Comparison of ENCODE assay signal across 1 cellular context in the genomic region with DNA sequence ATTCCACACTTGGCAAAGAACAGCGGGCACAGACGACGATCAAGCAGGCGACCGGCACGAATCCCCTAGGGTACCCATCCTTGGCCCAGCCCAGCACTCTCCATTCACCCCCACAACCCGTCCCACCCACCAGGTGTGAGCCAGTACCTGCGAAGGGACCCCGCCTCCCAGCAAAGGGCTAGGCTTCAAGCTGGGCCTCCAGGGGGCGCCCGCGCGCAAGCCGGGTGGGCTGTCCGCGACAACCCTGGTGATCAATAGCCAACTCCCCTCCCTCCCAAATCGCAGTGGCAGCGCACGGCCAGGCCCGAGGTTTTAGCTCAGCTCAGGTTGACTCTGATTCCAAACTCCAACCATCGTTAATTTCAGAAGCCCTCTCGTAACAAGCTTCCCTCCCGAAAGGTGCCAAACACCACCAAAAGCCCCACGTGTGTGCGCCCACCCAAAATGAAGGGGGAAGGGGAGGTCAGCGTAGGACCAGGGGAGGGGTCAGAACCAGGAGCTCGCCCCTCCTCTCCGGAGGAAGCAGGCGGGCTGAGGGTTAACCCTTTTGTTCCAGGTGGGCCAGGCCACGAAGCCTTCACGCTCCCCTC.
TF ChIP-seq lines count a peak whose summit lies in the region.

No MANE protein-coding gene starts in this region.

TF ChIP-seq in HepG2, 621 proteins besides CTCF, POLR2A, EP300 and RAD21 (continued from another document and continues in another):
- TF ChIP-seq RELA (CRISPR knock-in tag; IDR thresholded peaks at IDR 0.05) = no peak
- TF ChIP-seq SNAI1 (CRISPR knock-in tag; IDR thresholded peaks at IDR 0.05; ENCODE audit: borderline replicate concordance) = no peak
- peak; percentile 86; the same call in 1 of the 2 replicates for TF ChIP-seq NFKBIZ (CRISPR knock-in tag; IDR thresholded peaks at IDR 0.05)
- TF ChIP-seq ZNF264 (CRISPR knock-in tag; IDR thresholded peaks at IDR 0.05) = 0 out of 2 replicates have a peak, but pooled peaks have one; percentile 49
- TF ChIP-seq, protein P1, sequence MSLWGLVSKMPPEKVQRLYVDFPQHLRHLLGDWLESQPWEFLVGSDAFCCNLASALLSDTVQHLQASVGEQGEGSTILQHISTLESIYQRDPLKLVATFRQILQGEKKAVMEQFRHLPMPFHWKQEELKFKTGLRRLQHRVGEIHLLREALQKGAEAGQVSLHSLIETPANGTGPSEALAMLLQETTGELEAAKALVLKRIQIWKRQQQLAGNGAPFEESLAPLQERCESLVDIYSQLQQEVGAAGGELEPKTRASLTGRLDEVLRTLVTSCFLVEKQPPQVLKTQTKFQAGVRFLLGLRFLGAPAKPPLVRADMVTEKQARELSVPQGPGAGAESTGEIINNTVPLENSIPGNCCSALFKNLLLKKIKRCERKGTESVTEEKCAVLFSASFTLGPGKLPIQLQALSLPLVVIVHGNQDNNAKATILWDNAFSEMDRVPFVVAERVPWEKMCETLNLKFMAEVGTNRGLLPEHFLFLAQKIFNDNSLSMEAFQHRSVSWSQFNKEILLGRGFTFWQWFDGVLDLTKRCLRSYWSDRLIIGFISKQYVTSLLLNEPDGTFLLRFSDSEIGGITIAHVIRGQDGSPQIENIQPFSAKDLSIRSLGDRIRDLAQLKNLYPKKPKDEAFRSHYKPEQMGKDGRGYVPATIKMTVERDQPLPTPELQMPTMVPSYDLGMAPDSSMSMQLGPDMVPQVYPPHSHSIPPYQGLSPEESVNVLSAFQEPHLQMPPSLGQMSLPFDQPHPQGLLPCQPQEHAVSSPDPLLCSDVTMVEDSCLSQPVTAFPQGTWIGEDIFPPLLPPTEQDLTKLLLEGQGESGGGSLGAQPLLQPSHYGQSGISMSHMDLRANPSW (CRISPR knock-in tag; IDR thresholded peaks at IDR 0.05; ENCODE audit: borderline replicate concordance) = peak; percentile 65; the same call in 1 of the 2 replicates
- TF ChIP-seq, protein P2, sequence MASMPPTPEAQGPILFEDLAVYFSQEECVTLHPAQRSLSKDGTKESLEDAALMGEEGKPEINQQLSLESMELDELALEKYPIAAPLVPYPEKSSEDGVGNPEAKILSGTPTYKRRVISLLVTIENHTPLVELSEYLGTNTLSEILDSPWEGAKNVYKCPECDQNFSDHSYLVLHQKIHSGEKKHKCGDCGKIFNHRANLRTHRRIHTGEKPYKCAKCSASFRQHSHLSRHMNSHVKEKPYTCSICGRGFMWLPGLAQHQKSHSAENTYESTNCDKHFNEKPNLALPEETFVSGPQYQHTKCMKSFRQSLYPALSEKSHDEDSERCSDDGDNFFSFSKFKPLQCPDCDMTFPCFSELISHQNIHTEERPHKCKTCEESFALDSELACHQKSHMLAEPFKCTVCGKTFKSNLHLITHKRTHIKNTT (CRISPR knock-in tag; IDR thresholded peaks at IDR 0.05) = no peak
- TF ChIP-seq KLF6 (CRISPR knock-in tag; IDR thresholded peaks at IDR 0.05) = peak; percentile 67; the same call in 1 of the 2 replicates
- peak; percentile 85; the same call in 1 of the 2 replicates for TF ChIP-seq ZNF776 (CRISPR knock-in tag; IDR thresholded peaks at IDR 0.05)
- TF ChIP-seq, protein P3, sequence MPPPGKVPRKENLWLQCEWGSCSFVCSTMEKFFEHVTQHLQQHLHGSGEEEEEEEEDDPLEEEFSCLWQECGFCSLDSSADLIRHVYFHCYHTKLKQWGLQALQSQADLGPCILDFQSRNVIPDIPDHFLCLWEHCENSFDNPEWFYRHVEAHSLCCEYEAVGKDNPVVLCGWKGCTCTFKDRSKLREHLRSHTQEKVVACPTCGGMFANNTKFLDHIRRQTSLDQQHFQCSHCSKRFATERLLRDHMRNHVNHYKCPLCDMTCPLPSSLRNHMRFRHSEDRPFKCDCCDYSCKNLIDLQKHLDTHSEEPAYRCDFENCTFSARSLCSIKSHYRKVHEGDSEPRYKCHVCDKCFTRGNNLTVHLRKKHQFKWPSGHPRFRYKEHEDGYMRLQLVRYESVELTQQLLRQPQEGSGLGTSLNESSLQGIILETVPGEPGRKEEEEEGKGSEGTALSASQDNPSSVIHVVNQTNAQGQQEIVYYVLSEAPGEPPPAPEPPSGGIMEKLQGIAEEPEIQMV (CRISPR knock-in tag; IDR thresholded peaks at IDR 0.05; ENCODE audit: low read depth) = peak; percentile 64; the same call in 1 of the 2 replicates
- TF ChIP-seq FOXA3 (CRISPR knock-in tag; IDR thresholded peaks at IDR 0.05) = peak; percentile 68; the same call in 1 of the 2 replicates
- TF ChIP-seq AHR (CRISPR knock-in tag; IDR thresholded peaks at IDR 0.05) = peak; percentile 74; the same call in 1 of the 2 replicates
- no peak for TF ChIP-seq TCF12 (IDR thresholded peaks at IDR 0.05)
- TF ChIP-seq TCF12 (CRISPR knock-in tag; IDR thresholded peaks at IDR 0.05) = peak; percentile 63; the same call in 1 of the 2 replicates
- no peak for TF ChIP-seq ZNF841 (CRISPR knock-in tag; IDR thresholded peaks at IDR 0.05; ENCODE audit: borderline replicate concordance)
- peak; percentile 85 for TF ChIP-seq ZIK1 (CRISPR knock-in tag; IDR thresholded peaks at IDR 0.05; ENCODE audit: borderline replicate concordance, low read depth)
- peak; percentile 58; the same call in 1 of the 2 replicates for TF ChIP-seq HDAC2 (CRISPR knock-in tag; IDR thresholded peaks at IDR 0.05)
- TF ChIP-seq SOX5 (CRISPR knock-in tag; IDR thresholded peaks at IDR 0.05; ENCODE audit: borderline replicate concordance) = 0 out of 2 replicates have a peak, but pooled peaks have one; percentile 35
- peak; percentile 90 for TF ChIP-seq PTBP1 (IDR thresholded peaks at IDR 0.05; ENCODE audit: low read depth, low read length, poor library complexity, severe bottlenecking)
- TF ChIP-seq, protein P4, sequence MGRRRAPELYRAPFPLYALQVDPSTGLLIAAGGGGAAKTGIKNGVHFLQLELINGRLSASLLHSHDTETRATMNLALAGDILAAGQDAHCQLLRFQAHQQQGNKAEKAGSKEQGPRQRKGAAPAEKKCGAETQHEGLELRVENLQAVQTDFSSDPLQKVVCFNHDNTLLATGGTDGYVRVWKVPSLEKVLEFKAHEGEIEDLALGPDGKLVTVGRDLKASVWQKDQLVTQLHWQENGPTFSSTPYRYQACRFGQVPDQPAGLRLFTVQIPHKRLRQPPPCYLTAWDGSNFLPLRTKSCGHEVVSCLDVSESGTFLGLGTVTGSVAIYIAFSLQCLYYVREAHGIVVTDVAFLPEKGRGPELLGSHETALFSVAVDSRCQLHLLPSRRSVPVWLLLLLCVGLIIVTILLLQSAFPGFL (CRISPR knock-in tag; IDR thresholded peaks at IDR 0.05) = no peak
- peak; percentile 64; the same call in 1 of the 2 replicates for TF ChIP-seq BRD4 (CRISPR knock-in tag; IDR thresholded peaks at IDR 0.05)
- TF ChIP-seq, protein P5, sequence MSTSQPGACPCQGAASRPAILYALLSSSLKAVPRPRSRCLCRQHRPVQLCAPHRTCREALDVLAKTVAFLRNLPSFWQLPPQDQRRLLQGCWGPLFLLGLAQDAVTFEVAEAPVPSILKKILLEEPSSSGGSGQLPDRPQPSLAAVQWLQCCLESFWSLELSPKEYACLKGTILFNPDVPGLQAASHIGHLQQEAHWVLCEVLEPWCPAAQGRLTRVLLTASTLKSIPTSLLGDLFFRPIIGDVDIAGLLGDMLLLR (CRISPR knock-in tag; IDR thresholded peaks at IDR 0.05) = peak; percentile 74; the same call in 1 of the 2 replicates
- TF ChIP-seq SMYD3 (CRISPR knock-in tag; IDR thresholded peaks at IDR 0.05) = 0 out of 2 replicates have a peak, but pooled peaks have one; percentile 53
- TF ChIP-seq YEATS2 (CRISPR knock-in tag; IDR thresholded peaks at IDR 0.05; ENCODE audit: borderline replicate concordance) = no peak
- TF ChIP-seq ZFP90 (CRISPR knock-in tag; IDR thresholded peaks at IDR 0.05; ENCODE audit: borderline replicate concordance) = peak; percentile 79
- TF ChIP-seq ZNF317 (CRISPR knock-in tag; IDR thresholded peaks at IDR 0.05) = peak; percentile 74
- TF ChIP-seq CBX5 (CRISPR knock-in tag; IDR thresholded peaks at IDR 0.05; ENCODE audit: borderline replicate concordance) = peak; percentile 93; the same call in 1 of the 2 replicates
- 0 out of 2 replicates have a peak, but pooled peaks have one; percentile 76 for TF ChIP-seq SSRP1 (CRISPR knock-in tag; IDR thresholded peaks at IDR 0.05)
- 0 out of 2 replicates have a peak, but pooled peaks have one; percentile 68 for TF ChIP-seq HNRNPL (IDR thresholded peaks at IDR 0.05; ENCODE audit: low read depth, low read length)
- peak; percentile 98 for TF ChIP-seq ZNF619 (CRISPR knock-in tag; IDR thresholded peaks at IDR 0.05)
- TF ChIP-seq ZNF780A (CRISPR knock-in tag; IDR thresholded peaks at IDR 0.05) = no peak
- TF ChIP-seq, protein P6, sequence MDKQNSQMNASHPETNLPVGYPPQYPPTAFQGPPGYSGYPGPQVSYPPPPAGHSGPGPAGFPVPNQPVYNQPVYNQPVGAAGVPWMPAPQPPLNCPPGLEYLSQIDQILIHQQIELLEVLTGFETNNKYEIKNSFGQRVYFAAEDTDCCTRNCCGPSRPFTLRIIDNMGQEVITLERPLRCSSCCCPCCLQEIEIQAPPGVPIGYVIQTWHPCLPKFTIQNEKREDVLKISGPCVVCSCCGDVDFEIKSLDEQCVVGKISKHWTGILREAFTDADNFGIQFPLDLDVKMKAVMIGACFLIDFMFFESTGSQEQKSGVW (CRISPR knock-in tag; IDR thresholded peaks at IDR 0.05; ENCODE audit: borderline replicate concordance) = no peak
- TF ChIP-seq PHF8 (CRISPR knock-in tag; IDR thresholded peaks at IDR 0.05) = peak; percentile 56
- no peak; the same call in 1 of the 2 replicates for TF ChIP-seq RFX5 (IDR thresholded peaks at IDR 0.05; ENCODE audit: low read depth, low read length)
- TF ChIP-seq MXD4 (CRISPR knock-in tag; IDR thresholded peaks at IDR 0.05) = no peak; the same call in 1 of the 2 replicates
- TF ChIP-seq, protein P7, sequence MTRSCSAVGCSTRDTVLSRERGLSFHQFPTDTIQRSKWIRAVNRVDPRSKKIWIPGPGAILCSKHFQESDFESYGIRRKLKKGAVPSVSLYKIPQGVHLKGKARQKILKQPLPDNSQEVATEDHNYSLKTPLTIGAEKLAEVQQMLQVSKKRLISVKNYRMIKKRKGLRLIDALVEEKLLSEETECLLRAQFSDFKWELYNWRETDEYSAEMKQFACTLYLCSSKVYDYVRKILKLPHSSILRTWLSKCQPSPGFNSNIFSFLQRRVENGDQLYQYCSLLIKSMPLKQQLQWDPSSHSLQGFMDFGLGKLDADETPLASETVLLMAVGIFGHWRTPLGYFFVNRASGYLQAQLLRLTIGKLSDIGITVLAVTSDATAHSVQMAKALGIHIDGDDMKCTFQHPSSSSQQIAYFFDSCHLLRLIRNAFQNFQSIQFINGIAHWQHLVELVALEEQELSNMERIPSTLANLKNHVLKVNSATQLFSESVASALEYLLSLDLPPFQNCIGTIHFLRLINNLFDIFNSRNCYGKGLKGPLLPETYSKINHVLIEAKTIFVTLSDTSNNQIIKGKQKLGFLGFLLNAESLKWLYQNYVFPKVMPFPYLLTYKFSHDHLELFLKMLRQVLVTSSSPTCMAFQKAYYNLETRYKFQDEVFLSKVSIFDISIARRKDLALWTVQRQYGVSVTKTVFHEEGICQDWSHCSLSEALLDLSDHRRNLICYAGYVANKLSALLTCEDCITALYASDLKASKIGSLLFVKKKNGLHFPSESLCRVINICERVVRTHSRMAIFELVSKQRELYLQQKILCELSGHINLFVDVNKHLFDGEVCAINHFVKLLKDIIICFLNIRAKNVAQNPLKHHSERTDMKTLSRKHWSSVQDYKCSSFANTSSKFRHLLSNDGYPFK (CRISPR knock-in tag; IDR thresholded peaks at IDR 0.05; ENCODE audit: borderline replicate concordance) = 0 out of 2 replicates have a peak, but pooled peaks have one; percentile 37
- TF ChIP-seq, protein P8, sequence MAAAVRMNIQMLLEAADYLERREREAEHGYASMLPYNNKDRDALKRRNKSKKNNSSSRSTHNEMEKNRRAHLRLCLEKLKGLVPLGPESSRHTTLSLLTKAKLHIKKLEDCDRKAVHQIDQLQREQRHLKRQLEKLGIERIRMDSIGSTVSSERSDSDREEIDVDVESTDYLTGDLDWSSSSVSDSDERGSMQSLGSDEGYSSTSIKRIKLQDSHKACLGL (CRISPR knock-in tag; IDR thresholded peaks at IDR 0.05) = peak; percentile 63; the same call in 1 of the 2 replicates
- TF ChIP-seq GZF1 (CRISPR knock-in tag; IDR thresholded peaks at IDR 0.05) = peak; percentile 41; the same call in 1 of the 2 replicates
